Comparison of ENCODE assay signal across 1 cellular context in the genomic region with DNA sequence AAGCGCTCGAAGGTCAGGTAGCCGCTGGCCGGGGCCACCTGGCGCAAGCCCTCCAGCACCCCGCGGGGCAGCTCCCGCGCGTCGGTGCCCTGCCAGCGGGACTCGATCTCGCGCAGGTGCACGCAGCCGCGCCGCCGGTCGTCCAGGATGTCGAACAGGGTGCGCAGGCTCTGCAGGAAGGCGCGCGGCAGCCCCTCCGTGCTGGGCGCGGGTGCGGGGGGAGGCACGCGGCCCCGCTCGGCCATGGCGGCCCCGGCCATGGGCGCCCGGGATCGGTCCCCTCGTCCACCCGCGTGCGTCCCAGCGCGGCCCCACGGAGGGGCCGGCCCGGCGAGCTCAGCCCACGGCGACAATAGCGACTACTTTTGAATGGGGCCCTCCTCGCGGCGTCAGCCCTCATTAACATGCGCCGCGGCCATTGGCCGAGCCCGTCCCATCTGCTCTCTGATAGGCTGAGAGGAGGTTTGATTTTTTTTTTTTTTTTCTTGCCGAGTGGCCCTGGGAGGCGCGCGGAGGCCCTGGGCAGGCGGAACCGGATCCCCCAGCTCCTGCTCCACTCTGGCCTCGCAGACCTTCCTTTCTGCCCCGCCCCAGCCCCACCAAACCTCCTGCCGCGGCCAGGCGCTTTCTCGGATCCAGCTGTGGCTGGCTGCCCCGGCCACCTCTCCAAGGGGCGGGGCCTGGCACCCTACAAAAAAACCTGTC.
A peak's percentile ranks its signal among the peaks of the same experiment; 100 is the strongest.
TF ChIP-seq lines count a peak whose summit lies in the region.

A gene with protein sequence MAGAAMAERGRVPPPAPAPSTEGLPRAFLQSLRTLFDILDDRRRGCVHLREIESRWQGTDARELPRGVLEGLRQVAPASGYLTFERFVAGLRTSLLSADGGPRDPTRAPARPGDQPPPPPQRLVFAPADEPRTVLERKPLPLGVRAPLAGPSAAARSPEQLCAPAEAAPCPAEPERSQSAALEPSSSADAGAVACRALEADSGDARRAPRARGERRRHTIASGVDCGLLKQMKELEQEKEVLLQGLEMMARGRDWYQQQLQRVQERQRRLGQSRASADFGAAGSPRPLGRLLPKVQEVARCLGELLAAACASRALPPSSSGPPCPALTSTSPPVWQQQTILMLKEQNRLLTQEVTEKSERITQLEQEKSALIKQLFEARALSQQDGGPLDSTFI (minus strand): TSS at position 357 of the 705 bp plus-strand sequence. CDS start 97 bp downstream, at position 260.

TF ChIP-seq in K562, 482 proteins besides CTCF, POLR2A, EP300 and RAD21 (continued from another document and continues in another):
- TF ChIP-seq, protein P1, sequence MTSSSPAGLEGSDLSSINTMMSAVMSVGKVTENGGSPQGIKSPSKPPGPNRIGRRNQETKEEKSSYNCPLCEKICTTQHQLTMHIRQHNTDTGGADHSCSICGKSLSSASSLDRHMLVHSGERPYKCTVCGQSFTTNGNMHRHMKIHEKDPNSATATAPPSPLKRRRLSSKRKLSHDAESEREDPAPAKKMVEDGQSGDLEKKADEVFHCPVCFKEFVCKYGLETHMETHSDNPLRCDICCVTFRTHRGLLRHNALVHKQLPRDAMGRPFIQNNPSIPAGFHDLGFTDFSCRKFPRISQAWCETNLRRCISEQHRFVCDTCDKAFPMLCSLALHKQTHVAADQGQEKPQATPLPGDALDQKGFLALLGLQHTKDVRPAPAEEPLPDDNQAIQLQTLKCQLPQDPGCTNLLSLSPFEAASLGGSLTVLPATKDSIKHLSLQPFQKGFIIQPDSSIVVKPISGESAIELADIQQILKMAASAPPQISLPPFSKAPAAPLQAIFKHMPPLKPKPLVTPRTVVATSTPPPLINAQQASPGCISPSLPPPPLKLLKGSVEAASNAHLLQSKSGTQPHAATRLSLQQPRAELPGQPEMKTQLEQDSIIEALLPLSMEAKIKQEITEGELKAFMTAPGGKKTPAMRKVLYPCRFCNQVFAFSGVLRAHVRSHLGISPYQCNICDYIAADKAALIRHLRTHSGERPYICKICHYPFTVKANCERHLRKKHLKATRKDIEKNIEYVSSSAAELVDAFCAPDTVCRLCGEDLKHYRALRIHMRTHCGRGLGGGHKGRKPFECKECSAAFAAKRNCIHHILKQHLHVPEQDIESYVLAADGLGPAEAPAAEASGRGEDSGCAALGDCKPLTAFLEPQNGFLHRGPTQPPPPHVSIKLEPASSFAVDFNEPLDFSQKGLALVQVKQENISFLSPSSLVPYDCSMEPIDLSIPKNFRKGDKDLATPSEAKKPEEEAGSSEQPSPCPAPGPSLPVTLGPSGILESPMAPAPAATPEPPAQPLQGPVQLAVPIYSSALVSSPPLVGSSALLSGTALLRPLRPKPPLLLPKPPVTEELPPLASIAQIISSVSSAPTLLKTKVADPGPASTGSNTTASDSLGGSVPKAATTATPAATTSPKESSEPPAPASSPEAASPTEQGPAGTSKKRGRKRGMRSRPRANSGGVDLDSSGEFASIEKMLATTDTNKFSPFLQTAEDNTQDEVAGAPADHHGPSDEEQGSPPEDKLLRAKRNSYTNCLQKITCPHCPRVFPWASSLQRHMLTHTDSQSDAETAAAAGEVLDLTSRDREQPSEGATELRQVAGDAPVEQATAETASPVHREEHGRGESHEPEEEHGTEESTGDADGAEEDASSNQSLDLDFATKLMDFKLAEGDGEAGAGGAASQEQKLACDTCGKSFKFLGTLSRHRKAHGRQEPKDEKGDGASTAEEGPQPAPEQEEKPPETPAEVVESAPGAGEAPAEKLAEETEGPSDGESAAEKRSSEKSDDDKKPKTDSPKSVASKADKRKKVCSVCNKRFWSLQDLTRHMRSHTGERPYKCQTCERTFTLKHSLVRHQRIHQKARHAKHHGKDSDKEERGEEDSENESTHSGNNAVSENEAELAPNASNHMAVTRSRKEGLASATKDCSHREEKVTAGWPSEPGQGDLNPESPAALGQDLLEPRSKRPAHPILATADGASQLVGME (CRISPR knock-in tag; IDR thresholded peaks at IDR 0.05) = no peak
- TF ChIP-seq SREBF2 (CRISPR knock-in tag; IDR thresholded peaks at IDR 0.05) = no peak
- no peak for TF ChIP-seq NFATC3 (IDR thresholded peaks at IDR 0.05)
- TF ChIP-seq TCF3 (CRISPR knock-in tag; IDR thresholded peaks at IDR 0.05) = no peak
- no peak for TF ChIP-seq MTF1 (CRISPR knock-in tag; IDR thresholded peaks at IDR 0.05; ENCODE audit: borderline replicate concordance)
- no peak for TF ChIP-seq HDAC3 (IDR thresholded peaks at IDR 0.05; ENCODE audit: borderline replicate concordance, partially characterized antibody)
- TF ChIP-seq RB1 (IDR thresholded peaks at IDR 0.05; ENCODE audit: low read depth) = peak; percentile 46
- TF ChIP-seq POLR3A (IDR thresholded peaks at IDR 0.05; ENCODE audit: borderline replicate concordance, extremely low read depth, insufficient read depth, insufficient read length) = no peak
- TF ChIP-seq CREM (IDR thresholded peaks at IDR 0.05; ENCODE audit: low read depth) = peak; percentile 67
- no peak for TF ChIP-seq ZNF134 (CRISPR knock-in tag; conservative IDR thresholded peaks at IDR 0.05)
- TF ChIP-seq, protein P2, sequence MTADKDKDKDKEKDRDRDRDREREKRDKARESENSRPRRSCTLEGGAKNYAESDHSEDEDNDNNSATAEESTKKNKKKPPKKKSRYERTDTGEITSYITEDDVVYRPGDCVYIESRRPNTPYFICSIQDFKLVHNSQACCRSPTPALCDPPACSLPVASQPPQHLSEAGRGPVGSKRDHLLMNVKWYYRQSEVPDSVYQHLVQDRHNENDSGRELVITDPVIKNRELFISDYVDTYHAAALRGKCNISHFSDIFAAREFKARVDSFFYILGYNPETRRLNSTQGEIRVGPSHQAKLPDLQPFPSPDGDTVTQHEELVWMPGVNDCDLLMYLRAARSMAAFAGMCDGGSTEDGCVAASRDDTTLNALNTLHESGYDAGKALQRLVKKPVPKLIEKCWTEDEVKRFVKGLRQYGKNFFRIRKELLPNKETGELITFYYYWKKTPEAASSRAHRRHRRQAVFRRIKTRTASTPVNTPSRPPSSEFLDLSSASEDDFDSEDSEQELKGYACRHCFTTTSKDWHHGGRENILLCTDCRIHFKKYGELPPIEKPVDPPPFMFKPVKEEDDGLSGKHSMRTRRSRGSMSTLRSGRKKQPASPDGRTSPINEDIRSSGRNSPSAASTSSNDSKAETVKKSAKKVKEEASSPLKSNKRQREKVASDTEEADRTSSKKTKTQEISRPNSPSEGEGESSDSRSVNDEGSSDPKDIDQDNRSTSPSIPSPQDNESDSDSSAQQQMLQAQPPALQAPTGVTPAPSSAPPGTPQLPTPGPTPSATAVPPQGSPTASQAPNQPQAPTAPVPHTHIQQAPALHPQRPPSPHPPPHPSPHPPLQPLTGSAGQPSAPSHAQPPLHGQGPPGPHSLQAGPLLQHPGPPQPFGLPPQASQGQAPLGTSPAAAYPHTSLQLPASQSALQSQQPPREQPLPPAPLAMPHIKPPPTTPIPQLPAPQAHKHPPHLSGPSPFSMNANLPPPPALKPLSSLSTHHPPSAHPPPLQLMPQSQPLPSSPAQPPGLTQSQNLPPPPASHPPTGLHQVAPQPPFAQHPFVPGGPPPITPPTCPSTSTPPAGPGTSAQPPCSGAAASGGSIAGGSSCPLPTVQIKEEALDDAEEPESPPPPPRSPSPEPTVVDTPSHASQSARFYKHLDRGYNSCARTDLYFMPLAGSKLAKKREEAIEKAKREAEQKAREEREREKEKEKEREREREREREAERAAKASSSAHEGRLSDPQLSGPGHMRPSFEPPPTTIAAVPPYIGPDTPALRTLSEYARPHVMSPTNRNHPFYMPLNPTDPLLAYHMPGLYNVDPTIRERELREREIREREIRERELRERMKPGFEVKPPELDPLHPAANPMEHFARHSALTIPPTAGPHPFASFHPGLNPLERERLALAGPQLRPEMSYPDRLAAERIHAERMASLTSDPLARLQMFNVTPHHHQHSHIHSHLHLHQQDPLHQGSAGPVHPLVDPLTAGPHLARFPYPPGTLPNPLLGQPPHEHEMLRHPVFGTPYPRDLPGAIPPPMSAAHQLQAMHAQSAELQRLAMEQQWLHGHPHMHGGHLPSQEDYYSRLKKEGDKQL (CRISPR knock-in tag; IDR thresholded peaks at IDR 0.05; ENCODE audit: borderline replicate concordance) = no peak
- no peak for TF ChIP-seq ZSCAN32 (CRISPR knock-in tag; IDR thresholded peaks at IDR 0.05)
- TF ChIP-seq ZBTB7A (IDR thresholded peaks at IDR 0.05; ENCODE audit: borderline replicate concordance, control insufficient read depth, low read depth, low read length) = peak; percentile 39; the same call in 1 of the 2 replicates
- no peak for TF ChIP-seq NBN (IDR thresholded peaks at IDR 0.05; ENCODE audit: low read depth)
- TF ChIP-seq, protein P3, sequence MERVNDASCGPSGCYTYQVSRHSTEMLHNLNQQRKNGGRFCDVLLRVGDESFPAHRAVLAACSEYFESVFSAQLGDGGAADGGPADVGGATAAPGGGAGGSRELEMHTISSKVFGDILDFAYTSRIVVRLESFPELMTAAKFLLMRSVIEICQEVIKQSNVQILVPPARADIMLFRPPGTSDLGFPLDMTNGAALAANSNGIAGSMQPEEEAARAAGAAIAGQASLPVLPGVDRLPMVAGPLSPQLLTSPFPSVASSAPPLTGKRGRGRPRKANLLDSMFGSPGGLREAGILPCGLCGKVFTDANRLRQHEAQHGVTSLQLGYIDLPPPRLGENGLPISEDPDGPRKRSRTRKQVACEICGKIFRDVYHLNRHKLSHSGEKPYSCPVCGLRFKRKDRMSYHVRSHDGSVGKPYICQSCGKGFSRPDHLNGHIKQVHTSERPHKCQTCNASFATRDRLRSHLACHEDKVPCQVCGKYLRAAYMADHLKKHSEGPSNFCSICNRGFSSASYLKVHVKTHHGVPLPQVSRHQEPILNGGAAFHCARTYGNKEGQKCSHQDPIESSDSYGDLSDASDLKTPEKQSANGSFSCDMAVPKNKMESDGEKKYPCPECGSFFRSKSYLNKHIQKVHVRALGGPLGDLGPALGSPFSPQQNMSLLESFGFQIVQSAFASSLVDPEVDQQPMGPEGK (CRISPR knock-in tag; IDR thresholded peaks at IDR 0.05; ENCODE audit: borderline replicate concordance) = no peak
- no peak for TF ChIP-seq ZNF584 (CRISPR knock-in tag; IDR thresholded peaks at IDR 0.05; ENCODE audit: low read depth)
- TF ChIP-seq, protein P4, sequence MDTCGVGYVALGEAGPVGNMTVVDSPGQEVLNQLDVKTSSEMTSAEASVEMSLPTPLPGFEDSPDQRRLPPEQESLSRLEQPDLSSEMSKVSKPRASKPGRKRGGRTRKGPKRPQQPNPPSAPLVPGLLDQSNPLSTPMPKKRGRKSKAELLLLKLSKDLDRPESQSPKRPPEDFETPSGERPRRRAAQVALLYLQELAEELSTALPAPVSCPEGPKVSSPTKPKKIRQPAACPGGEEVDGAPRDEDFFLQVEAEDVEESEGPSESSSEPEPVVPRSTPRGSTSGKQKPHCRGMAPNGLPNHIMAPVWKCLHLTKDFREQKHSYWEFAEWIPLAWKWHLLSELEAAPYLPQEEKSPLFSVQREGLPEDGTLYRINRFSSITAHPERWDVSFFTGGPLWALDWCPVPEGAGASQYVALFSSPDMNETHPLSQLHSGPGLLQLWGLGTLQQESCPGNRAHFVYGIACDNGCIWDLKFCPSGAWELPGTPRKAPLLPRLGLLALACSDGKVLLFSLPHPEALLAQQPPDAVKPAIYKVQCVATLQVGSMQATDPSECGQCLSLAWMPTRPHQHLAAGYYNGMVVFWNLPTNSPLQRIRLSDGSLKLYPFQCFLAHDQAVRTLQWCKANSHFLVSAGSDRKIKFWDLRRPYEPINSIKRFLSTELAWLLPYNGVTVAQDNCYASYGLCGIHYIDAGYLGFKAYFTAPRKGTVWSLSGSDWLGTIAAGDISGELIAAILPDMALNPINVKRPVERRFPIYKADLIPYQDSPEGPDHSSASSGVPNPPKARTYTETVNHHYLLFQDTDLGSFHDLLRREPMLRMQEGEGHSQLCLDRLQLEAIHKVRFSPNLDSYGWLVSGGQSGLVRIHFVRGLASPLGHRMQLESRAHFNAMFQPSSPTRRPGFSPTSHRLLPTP (IDR thresholded peaks at IDR 0.05; ENCODE audit: borderline replicate concordance, extremely low read depth, insufficient read length) = peak; percentile 7
- peak; percentile 66; the same call in 1 of the 2 replicates for TF ChIP-seq BCOR (IDR thresholded peaks at IDR 0.05)
- no peak for TF ChIP-seq STAT5B (CRISPR knock-in tag; IDR thresholded peaks at IDR 0.05)
- peak; percentile 98 for TF ChIP-seq PHF21A (IDR thresholded peaks at IDR 0.05; ENCODE audit: borderline replicate concordance, low read depth)
- TF ChIP-seq, protein P5, sequence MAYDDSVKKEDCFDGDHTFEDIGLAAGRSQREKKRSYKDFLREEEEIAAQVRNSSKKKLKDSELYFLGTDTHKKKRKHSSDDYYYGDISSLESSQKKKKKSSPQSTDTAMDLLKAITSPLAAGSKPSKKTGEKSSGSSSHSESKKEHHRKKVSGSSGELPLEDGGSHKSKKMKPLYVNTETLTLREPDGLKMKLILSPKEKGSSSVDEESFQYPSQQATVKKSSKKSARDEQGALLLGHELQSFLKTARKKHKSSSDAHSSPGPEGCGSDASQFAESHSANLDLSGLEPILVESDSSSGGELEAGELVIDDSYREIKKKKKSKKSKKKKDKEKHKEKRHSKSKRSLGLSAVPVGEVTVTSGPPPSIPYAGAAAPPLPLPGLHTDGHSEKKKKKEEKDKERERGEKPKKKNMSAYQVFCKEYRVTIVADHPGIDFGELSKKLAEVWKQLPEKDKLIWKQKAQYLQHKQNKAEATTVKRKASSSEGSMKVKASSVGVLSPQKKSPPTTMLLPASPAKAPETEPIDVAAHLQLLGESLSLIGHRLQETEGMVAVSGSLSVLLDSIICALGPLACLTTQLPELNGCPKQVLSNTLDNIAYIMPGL (CRISPR knock-in tag; IDR thresholded peaks at IDR 0.05) = 0 out of 2 replicates have a peak, but pooled peaks have one; percentile 31
- TF ChIP-seq NFE2 (IDR thresholded peaks at IDR 0.05; ENCODE audit: low read depth) = no peak
- no peak for TF ChIP-seq HLTF (IDR thresholded peaks at IDR 0.05)
- no peak for TF ChIP-seq FOXA1 (IDR thresholded peaks at IDR 0.05; ENCODE audit: borderline replicate concordance)
- TF ChIP-seq, protein P6, sequence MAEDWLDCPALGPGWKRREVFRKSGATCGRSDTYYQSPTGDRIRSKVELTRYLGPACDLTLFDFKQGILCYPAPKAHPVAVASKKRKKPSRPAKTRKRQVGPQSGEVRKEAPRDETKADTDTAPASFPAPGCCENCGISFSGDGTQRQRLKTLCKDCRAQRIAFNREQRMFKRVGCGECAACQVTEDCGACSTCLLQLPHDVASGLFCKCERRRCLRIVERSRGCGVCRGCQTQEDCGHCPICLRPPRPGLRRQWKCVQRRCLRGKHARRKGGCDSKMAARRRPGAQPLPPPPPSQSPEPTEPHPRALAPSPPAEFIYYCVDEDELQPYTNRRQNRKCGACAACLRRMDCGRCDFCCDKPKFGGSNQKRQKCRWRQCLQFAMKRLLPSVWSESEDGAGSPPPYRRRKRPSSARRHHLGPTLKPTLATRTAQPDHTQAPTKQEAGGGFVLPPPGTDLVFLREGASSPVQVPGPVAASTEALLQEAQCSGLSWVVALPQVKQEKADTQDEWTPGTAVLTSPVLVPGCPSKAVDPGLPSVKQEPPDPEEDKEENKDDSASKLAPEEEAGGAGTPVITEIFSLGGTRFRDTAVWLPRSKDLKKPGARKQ (CRISPR knock-in tag; IDR thresholded peaks at IDR 0.05) = no peak
- TF ChIP-seq ZNF707 (CRISPR knock-in tag; conservative IDR thresholded peaks at IDR 0.05) = no peak
- TF ChIP-seq KDM4B (IDR thresholded peaks at IDR 0.05; ENCODE audit: borderline replicate concordance in 2 of 2, low read depth in 1 of 2) = no peak
- no peak for TF ChIP-seq MTA1 (IDR thresholded peaks at IDR 0.05; ENCODE audit: borderline replicate concordance)
- no peak for TF ChIP-seq MCM7 (IDR thresholded peaks at IDR 0.05)
- peak; percentile 57 for TF ChIP-seq KLF16 (IDR thresholded peaks at IDR 0.05)
- no peak for TF ChIP-seq RUNX1 (IDR thresholded peaks at IDR 0.05; ENCODE audit: low read depth)
- TF ChIP-seq HDAC1 (IDR thresholded peaks at IDR 0.05) = peak in 1 of 2 experiments; percentile 65; a peak in 2 of 4 replicates
- TF ChIP-seq ELF1 (tag; IDR thresholded peaks at IDR 0.05) = peak; percentile 42; the same call in 1 of the 2 replicates
- TF ChIP-seq MAZ (CRISPR knock-in tag; conservative IDR thresholded peaks at IDR 0.05 in 1 of 2, IDR thresholded peaks at IDR 0.05 in 1 of 2) = 0 out of 4 replicates have a peak, but pooled peaks of 1 of the 2 experiments have one; percentile 8
- TF ChIP-seq ZNF76 (CRISPR knock-in tag; IDR thresholded peaks at IDR 0.05; ENCODE audit: borderline replicate concordance) = no peak
